28 cellular contexts compared by ENCODE assay signal in the genomic region with DNA sequence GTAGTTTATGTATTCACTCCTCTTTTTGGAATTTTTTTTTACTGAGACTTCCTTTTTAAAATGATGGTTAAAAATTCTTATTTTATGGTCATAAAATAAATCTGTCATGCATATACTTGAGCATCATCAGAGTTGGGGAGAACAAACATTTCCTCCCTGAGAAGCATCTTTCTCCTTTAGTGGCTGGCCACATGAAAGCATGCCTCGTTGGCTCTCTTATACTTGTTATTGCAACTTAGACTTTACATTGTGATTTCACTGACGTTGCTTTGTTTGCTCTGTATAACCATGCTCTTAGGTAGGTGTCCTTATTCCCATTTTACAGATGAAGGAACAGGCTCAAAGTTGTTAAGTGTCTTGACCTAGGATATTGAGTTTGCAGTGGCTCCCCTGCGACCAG.
"Had no signal": no experiment of that assay in that cellular context is flagged by ENCODE, and none has a peak within 500 bp of the region (broad histone marks: within the 10 kb centered on the region; RNA-seq: fewer than 3 reads in every experiment).

No MANE protein-coding gene starts in this region.

- H3K27me3 ChIP-seq: neural progenitor cell, ovary, right lobe of liver, sigmoid colon, suprapubic skin, testis, tibial artery, transverse colon, upper lobe of right lung, uterus had no signal

- H3K27ac Mint-ChIP-seq: natural killer cell; nephron; neural progenitor cell; progenitor cell of endocrine pancreas; stimulated activated memory B cell treated with anti-CD40 and anti-IgM and Interleukin-4, amounts not matched to agents 10 μg/mL and 1 μg/mL and 100 μg/mL, for 72 hours; stimulated activated naive CD8-positive, alpha-beta T cell treated with anti-CD3 and anti-CD28 coated beads, Interleukin-15, amount 100 ng/mL, for 72 hours; type B pancreatic cell had no signal

- H3K27me3 Mint-ChIP-seq: progenitor cell of endocrine pancreas; stimulated activated memory B cell treated with anti-CD40 and anti-IgM and Interleukin-4, amounts not matched to agents 10 μg/mL and 1 μg/mL and 100 μg/mL, for 72 hours; stimulated activated naive CD8-positive, alpha-beta T cell treated with anti-CD3 and anti-CD28 coated beads, Interleukin-15, amount 100 ng/mL, for 72 hours; type B pancreatic cell had no signal

- ATAC-seq: natural killer cell; psoas muscle; right cardiac atrium; right lobe of liver; stimulated activated memory B cell treated with anti-CD40 and anti-IgM and Interleukin-4, amounts not matched to agents 10 μg/mL and 1 μg/mL and 100 μg/mL, for 72 hours; stimulated activated naive CD8-positive, alpha-beta T cell treated with anti-CD3 and anti-CD28 coated beads, Interleukin-15, amount 100 ng/mL, for 72 hours; stimulated activated naive CD8-positive, alpha-beta T cell treated with anti-CD3 and anti-CD28 coated beads, Interleukin-15, Interleukin-2, amounts not matched to agents 100 U/mL and 50 U/mL, for 24 hours; upper lobe of right lung had no signal

- H3K27ac ChIP-seq: neural progenitor cell, ovary, parathyroid adenoma, psoas muscle, right lobe of liver, suprapubic skin, testis, tibial artery, transverse colon, upper lobe of right lung, uterus had no signal

- DNase-seq: natural killer cell; occipital lobe; ovary; posterior cingulate gyrus; psoas muscle; right cardiac atrium; right lobe of liver; sigmoid colon; small intestine; stimulated activated CD4-positive, alpha-beta T cell treated with anti-CD3 and anti-CD28 coated beads, Interleukin-1b, Interleukin-23, amount 100 ng/mL, for 48 hours; stimulated activated CD4-positive, alpha-beta T cell treated with anti-CD3 and anti-CD28 coated beads, Interleukin-4, amount 100 ng/mL, for 1 hour; stimulated activated CD4-positive, alpha-beta T cell treated with anti-CD3 and anti-CD28 coated beads, Interleukin-4, amount 100 ng/mL, for 4 hours; stimulated activated CD8-positive, alpha-beta memory T cell treated with anti-CD3 and anti-CD28 coated beads, Interleukin-4, amount 100 ng/mL, for 48 hours; stimulated activated naive CD8-positive, alpha-beta T cell treated with anti-CD3 and anti-CD28 coated beads, Interleukin-15, amount 100 ng/mL, for 72 hours; stimulated activated naive CD8-positive, alpha-beta T cell treated with anti-CD3 and anti-CD28 coated beads, Interleukin-15, Interleukin-2, amounts not matched to agents 100 U/mL and 50 U/mL, for 24 hours; substantia nigra; testis; tibial artery; transverse colon; upper lobe of right lung; uterus had no signal

- H3K4me1 ChIP-seq: psoas muscle, right lobe of liver, suprapubic skin, testis, tibial artery, upper lobe of right lung, uterus had no signal

- H3K4me1 Mint-ChIP-seq: nephron had no signal

- H3K4me3 Mint-ChIP-seq: natural killer cell; nephron; neural progenitor cell; stimulated activated memory B cell treated with anti-CD40 and anti-IgM and Interleukin-4, amounts not matched to agents 10 μg/mL and 1 μg/mL and 100 μg/mL, for 72 hours; stimulated activated naive CD8-positive, alpha-beta T cell treated with anti-CD3 and anti-CD28 coated beads, Interleukin-15, amount 100 ng/mL, for 72 hours; type B pancreatic cell had no signal

- H3K9me3 ChIP-seq: ovary, psoas muscle, right lobe of liver, sigmoid colon, suprapubic skin, testis, tibial artery, transverse colon, upper lobe of right lung, uterus had no signal

- H3K9me3 Mint-ChIP-seq: natural killer cell; nephron; neural progenitor cell; stimulated activated memory B cell treated with anti-CD40 and anti-IgM and Interleukin-4, amounts not matched to agents 10 μg/mL and 1 μg/mL and 100 μg/mL, for 72 hours; stimulated activated naive CD8-positive, alpha-beta T cell treated with anti-CD3 and anti-CD28 coated beads, Interleukin-15, amount 100 ng/mL, for 72 hours; type B pancreatic cell had no signal

- H3K4me3 ChIP-seq: neural progenitor cell, ovary, psoas muscle, right lobe of liver, sigmoid colon, suprapubic skin, testis, tibial artery, transverse colon, upper lobe of right lung, uterus had no signal

- H3K36me3 Mint-ChIP-seq: natural killer cell had no signal

- H3K36me3 ChIP-seq: neural progenitor cell, ovary, right lobe of liver, sigmoid colon, suprapubic skin, tibial artery, transverse colon, upper lobe of right lung, uterus had no signal
